Comparison of ENCODE assay signal across 15 cellular contexts in the genomic region with DNA sequence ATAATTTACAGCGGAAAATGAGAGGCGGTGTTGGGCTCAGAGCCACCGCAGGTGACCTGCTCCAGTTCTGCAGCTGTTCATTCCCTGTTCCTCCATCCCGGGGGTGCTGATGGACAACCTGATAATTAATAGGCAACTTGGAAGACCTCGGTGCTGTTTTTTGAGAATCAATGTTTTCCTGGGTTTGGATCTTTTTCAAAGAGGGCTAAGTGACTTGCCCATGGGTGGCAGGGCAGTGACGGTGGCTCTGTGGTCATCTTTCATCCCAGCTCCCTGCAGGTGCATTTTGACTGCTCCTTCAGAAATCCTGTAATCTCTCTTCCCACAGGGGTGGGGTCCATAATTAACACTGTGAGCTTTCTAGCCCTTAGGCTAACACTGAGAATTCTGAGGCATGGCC.
DNase-seq lines count a peak whose midpoint lies in the region; ATAC-seq lines count a peak whose summit lies in the region.
"Had no signal": no experiment of that assay in that cellular context is flagged by ENCODE, and none has a peak within 500 bp of the region (broad histone marks: within the 10 kb centered on the region; RNA-seq: fewer than 3 reads in every experiment).

No MANE protein-coding gene starts in this region.

- no peaks in the 10 kb centered on the region for H3K4me1 ChIP-seq in right cardiac atrium (ENCODE audit: control insufficient read depth, insufficient read depth, low read length)
- H3K4me1 ChIP-seq: A549, BE2C, Caco-2 had no signal

- H3K27ac ChIP-seq in right cardiac atrium (ENCODE audit: low read length) = no peak overlapping the region
- H3K27ac ChIP-seq: A549, GM23248, HL-60 had no signal

- no peak overlapping the region for H3K4me3 ChIP-seq in right cardiac atrium (ENCODE audit: low read length)
- H3K4me3 ChIP-seq: A549, GM12878, GM23248 had no signal

- intact Hi-C loops in cardiac septum (cut with DNase I) = loop anchor here (10.0 kb wide), 1 partner anchor 159 kb away; no protein-coding TSS in a partner anchor
- intact Hi-C loops in right cardiac atrium (cut with DNase I) = no loop called here

- DNase-seq in cardiac septum (ENCODE audit: low spot score) (peak; percentile 39), right cardiac atrium (no peak), NCI-H69 (lab: John Stamatoyannopoulos, UW) (peak; percentile 1), mesenteric fat pad (ENCODE audit: low spot score) (peak; percentile 20), COLO668 (lab: John Stamatoyannopoulos, UW; ENCODE audit: unreplicated experiment) (no peak)
- no peak for DNase-seq in stimulated activated CD4-positive, alpha-beta T cell treated with anti-CD3 and anti-CD28 coated beads, Interleukin-2, amount 100 ng/mL, for 48 hours
- no peak for DNase-seq in activated CD4-positive, alpha-beta T cell treated with anti-CD3 and anti-CD28 coated beads for 1 hour
- DNase-seq: BE2C; Caco-2; CD8-positive, alpha-beta T cell; GM23248 had no signal

- 88% methylated on average over 6 of the region's 6 CpGs for WGBS in right cardiac atrium

- no peaks in the 10 kb centered on the region for H3K9me3 ChIP-seq in right cardiac atrium (ENCODE audit: control insufficient read depth, low read length)
- H3K9me3 ChIP-seq: A549, BE2C, Caco-2 had no signal

- ATAC-seq in right cardiac atrium = no peak
- ATAC-seq: A549; CD8-positive, alpha-beta T cell; GM12878; HCT116 had no signal

- H3K27me3 ChIP-seq in right cardiac atrium (ENCODE audit: control insufficient read depth, insufficient read depth) = no peaks in the 10 kb centered on the region
- H3K27me3 ChIP-seq: BE2C had no signal

Comparison
In these comparisons a context has a peak if more than half of its experiments do, and no peak if none do; other contexts are left out.
1. DNase-seq: peak in cardiac septum (single experiment), NCI-H69 (single experiment) and mesenteric fat pad (single experiment); none in right cardiac atrium (0 of 3), stimulated activated CD4-positive, alpha-beta T cell treated with anti-CD3 and anti-CD28 coated beads, Interleukin-2, amount 100 ng/mL, for 48 hours (0 of 2), activated CD4-positive, alpha-beta T cell treated with anti-CD3 and anti-CD28 coated beads for 1 hour (single experiment) and COLO668 (single experiment).